Comparison of ENCODE assay signal across 1 cellular context in the genomic region with DNA sequence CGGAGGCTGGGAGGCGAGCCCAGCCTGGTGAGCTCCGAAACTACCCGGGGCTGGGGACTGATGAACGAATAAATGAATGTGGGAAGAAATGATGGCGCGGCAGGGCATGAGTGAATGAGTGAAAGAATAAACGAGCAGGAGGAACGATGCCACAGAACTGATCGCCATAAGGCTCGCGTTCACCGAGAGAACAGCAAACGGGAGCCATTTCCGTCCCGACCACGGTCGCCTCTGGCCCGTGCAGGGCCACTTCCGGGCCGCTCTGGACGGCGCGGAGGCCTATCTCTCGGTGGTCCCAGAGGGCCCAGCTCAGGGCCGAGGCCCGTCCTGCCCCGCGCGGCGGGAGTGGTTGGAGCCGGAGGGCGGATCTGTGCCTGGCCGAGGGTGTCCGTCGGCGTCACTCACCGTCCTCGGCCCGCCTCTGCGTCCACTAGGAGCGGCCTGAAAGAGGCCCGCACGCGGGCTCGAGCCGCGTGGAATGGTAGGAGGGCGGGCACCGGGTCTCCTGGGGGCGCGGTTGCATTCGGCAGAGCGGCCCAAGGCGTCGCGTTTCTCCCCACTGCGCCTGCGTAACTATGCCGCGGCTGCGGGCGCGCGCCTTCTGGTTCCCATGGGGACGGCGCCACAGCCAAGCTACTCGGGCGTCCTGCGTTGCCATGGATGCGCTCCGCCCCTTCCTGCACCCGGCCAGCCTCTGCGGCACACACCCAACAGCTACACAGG.
TF ChIP-seq lines count a peak whose summit lies in the region.

Gene ZNF497, minus strand, starts transcription at position 480 of the 723 bp plus-strand sequence. CDS start 5,116 bp downstream, outside the sequence.

TF ChIP-seq in K562, 482 proteins besides CTCF, POLR2A, EP300 and RAD21 (continued from another document and continues in another):
- TF ChIP-seq CHD7 (IDR thresholded peaks at IDR 0.05; ENCODE audit: low read depth, low read length), result no peak
- no peak for TF ChIP-seq BRCA1 (IDR thresholded peaks at IDR 0.05)
- no peak for TF ChIP-seq BRCA1 (CRISPR knock-in tag; IDR thresholded peaks at IDR 0.05)
- TF ChIP-seq TRIM25 (IDR thresholded peaks at IDR 0.05; ENCODE audit: borderline replicate concordance), result no peak
- no peak; the same call in 1 of the 2 replicates for TF ChIP-seq MGA (IDR thresholded peaks at IDR 0.05)
- no peak for TF ChIP-seq HSF4 (CRISPR knock-in tag; IDR thresholded peaks at IDR 0.05; ENCODE audit: borderline replicate concordance)
- no peak for TF ChIP-seq ZNF239 (CRISPR knock-in tag; IDR thresholded peaks at IDR 0.05)
- no peak for TF ChIP-seq ARHGAP35 (IDR thresholded peaks at IDR 0.05; ENCODE audit: partially characterized antibody)
- TF ChIP-seq CTBP1 (IDR thresholded peaks at IDR 0.05; ENCODE audit: borderline replicate concordance), result peak; percentile 76
- no peak for TF ChIP-seq ZNF507 (tag; conservative IDR thresholded peaks at IDR 0.05)
- 0 out of 2 replicates have a peak, but pooled peaks have one; percentile 17 for TF ChIP-seq XRCC5 (IDR thresholded peaks at IDR 0.05; ENCODE audit: low read depth, low read length)
- no peak for TF ChIP-seq ZNF134 (CRISPR knock-in tag; conservative IDR thresholded peaks at IDR 0.05)
- no peak for TF ChIP-seq DDX20 (tag; IDR thresholded peaks at IDR 0.05; ENCODE audit: low read depth)
- no peak for TF ChIP-seq ZFPM2 (CRISPR knock-in tag; IDR thresholded peaks at IDR 0.05)
- TF ChIP-seq PHB2 (IDR thresholded peaks at IDR 0.05; ENCODE audit: low read depth), result no peak
- TF ChIP-seq CBX2 (IDR thresholded peaks at IDR 0.05; ENCODE audit: insufficient read depth, low read length, poor library complexity, severe bottlenecking), result no peak
- peak; percentile 92 for TF ChIP-seq TAF9B (IDR thresholded peaks at IDR 0.05; ENCODE audit: partially characterized antibody)
- TF ChIP-seq MEF2D (tag; conservative IDR thresholded peaks at IDR 0.05; ENCODE audit: low read depth), result no peak
- no peak for TF ChIP-seq FOXM1 (IDR thresholded peaks at IDR 0.05; ENCODE audit: low read depth)
- 0 out of 2 replicates have a peak, but pooled peaks have one; percentile 21 for TF ChIP-seq FOXM1 (CRISPR knock-in tag; IDR thresholded peaks at IDR 0.05; ENCODE audit: low read depth)
- no peak for TF ChIP-seq THRAP3 (IDR thresholded peaks at IDR 0.05; ENCODE audit: borderline replicate concordance)
- TF ChIP-seq PHB (CRISPR knock-in tag; IDR thresholded peaks at IDR 0.05), result no peak
- TF ChIP-seq, protein P1, sequence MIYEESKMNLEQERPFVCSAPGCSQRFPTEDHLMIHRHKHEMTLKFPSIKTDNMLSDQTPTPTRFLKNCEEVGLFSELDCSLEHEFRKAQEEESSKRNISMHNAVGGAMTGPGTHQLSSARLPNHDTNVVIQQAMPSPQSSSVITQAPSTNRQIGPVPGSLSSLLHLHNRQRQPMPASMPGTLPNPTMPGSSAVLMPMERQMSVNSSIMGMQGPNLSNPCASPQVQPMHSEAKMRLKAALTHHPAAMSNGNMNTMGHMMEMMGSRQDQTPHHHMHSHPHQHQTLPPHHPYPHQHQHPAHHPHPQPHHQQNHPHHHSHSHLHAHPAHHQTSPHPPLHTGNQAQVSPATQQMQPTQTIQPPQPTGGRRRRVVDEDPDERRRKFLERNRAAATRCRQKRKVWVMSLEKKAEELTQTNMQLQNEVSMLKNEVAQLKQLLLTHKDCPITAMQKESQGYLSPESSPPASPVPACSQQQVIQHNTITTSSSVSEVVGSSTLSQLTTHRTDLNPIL (CRISPR knock-in tag; IDR thresholded peaks at IDR 0.05), result no peak
- TF ChIP-seq DACH1 (IDR thresholded peaks at IDR 0.05; ENCODE audit: partially characterized antibody), result no peak
- TF ChIP-seq PTRF (tag; IDR thresholded peaks at IDR 0.05), result no peak
- no peak for TF ChIP-seq NR2C2 (CRISPR knock-in tag; IDR thresholded peaks at IDR 0.05)
- peak; percentile 87 for TF ChIP-seq NR2C2 (tag; IDR thresholded peaks at IDR 0.05)
- no peak for TF ChIP-seq PHTF2 (CRISPR knock-in tag; IDR thresholded peaks at IDR 0.05)
